Comparison of ENCODE assay signal across 1 cellular context in genomic region chr12:56987551-56988053, GRCh38.
TF ChIP-seq lines count a peak whose summit lies in the region.

No MANE protein-coding gene starts in this region.

TF ChIP-seq in GM12878, 131 proteins besides CTCF, POLR2A, EP300 and RAD21:
- TF ChIP-seq SMAD5 (IDR thresholded peaks at IDR 0.05; ENCODE audit: low read depth) (no peak), YY1 (IDR thresholded peaks at IDR 0.05; ENCODE audit: low read depth, low read length) (peak; percentile 67; the same call in 1 of the 2 replicates), CHD1 (IDR thresholded peaks at IDR 0.05; ENCODE audit: low read depth, low read length) (no peak), ZNF207 (IDR thresholded peaks at IDR 0.05; ENCODE audit: borderline replicate concordance) (no peak), SUPT20H (IDR thresholded peaks at IDR 0.05; ENCODE audit: borderline replicate concordance, control insufficient read depth, low read depth, low read length) (no peak), CREB1 (IDR thresholded peaks at IDR 0.05; ENCODE audit: low read depth) (no peak), PAX5 (IDR thresholded peaks at IDR 0.05; ENCODE audit: borderline replicate concordance, low read depth, low read length) (no peak), HCFC1 (IDR thresholded peaks at IDR 0.05; ENCODE audit: low read length) (no peak), BRCA1 (IDR thresholded peaks at IDR 0.05; ENCODE audit: low read depth, low read length) (no peak), JUNB (IDR thresholded peaks at IDR 0.05) (no peak), ZZZ3 (IDR thresholded peaks at IDR 0.05; ENCODE audit: control insufficient read depth, insufficient read length, low read depth) (no peak), USF1 (IDR thresholded peaks at IDR 0.05; ENCODE audit: borderline replicate concordance, extremely low read length, insufficient read depth, low read depth, low read length) (no peak), BCL3 (IDR thresholded peaks at IDR 0.05; ENCODE audit: borderline replicate concordance, insufficient read depth, low read depth, low read length, poor library complexity, severe bottlenecking) (no peak), EGR1 (IDR thresholded peaks at IDR 0.05; ENCODE audit: borderline replicate concordance in 1 of 2, low read depth in 2 of 2, low read length in 2 of 2) (no peak), HSF1 (IDR thresholded peaks at IDR 0.05; ENCODE audit: low read depth, low read length) (no peak), RUNX3 (IDR thresholded peaks at IDR 0.05; ENCODE audit: low read length) (no peak), RFX5 (IDR thresholded peaks at IDR 0.05; ENCODE audit: low read depth, low read length) (no peak), RELB (IDR thresholded peaks at IDR 0.05; ENCODE audit: low read depth) (no peak), STAT1 (conservative IDR thresholded peaks at IDR 0.05) (no peak), SIX5 (IDR thresholded peaks at IDR 0.05; ENCODE audit: low read depth, low read length, severe bottlenecking) (no peak), E2F4 (IDR thresholded peaks at IDR 0.05; ENCODE audit: low read depth, low read length) (no peak), ZNF274 (IDR thresholded peaks at IDR 0.05; ENCODE audit: insufficient read depth, insufficient read length) (no peak), MEF2A (IDR thresholded peaks at IDR 0.05; ENCODE audit: insufficient read depth, low read depth, low read length) (no peak), BHLHE40 (IDR thresholded peaks at IDR 0.05; ENCODE audit: borderline replicate concordance in 1 of 2, low read depth in 2 of 2, low read length in 1 of 2) (0 out of 4 replicates have a peak, but pooled peaks of 1 of the 2 experiments have one; percentile 9), USF2 (IDR thresholded peaks at IDR 0.05; ENCODE audit: borderline replicate concordance, low read depth, low read length) (no peak), POU2F2 (IDR thresholded peaks at IDR 0.05; ENCODE audit: borderline replicate concordance, low read depth, low read length) (0 out of 3 replicates have a peak, but pooled peaks have one; percentile 9), GATAD2B (conservative IDR thresholded peaks at IDR 0.05; ENCODE audit: low read depth) (no peak), DPF2 (IDR thresholded peaks at IDR 0.05) (no peak), TCF12 (IDR thresholded peaks at IDR 0.05; ENCODE audit: low read depth, low read length) (no peak), EED (IDR thresholded peaks at IDR 0.05; ENCODE audit: low read depth) (peak; percentile 50; the same call in 1 of the 2 replicates), SMC3 (IDR thresholded peaks at IDR 0.05; ENCODE audit: borderline replicate concordance, low read length) (peak; percentile 92), ZBTB33 (IDR thresholded peaks at IDR 0.05) (no peak), MAX (IDR thresholded peaks at IDR 0.05; ENCODE audit: low read depth, low read length) (no peak), TCF3 (IDR thresholded peaks at IDR 0.05; ENCODE audit: borderline replicate concordance, insufficient read depth, low read depth, low read length) (no peak), CBX3 (IDR thresholded peaks at IDR 0.05; ENCODE audit: borderline replicate concordance, low read depth) (no peak), ZNF24 (IDR thresholded peaks at IDR 0.05) (peak; percentile 6; the same call in 1 of the 2 replicates), ATF7 (IDR thresholded peaks at IDR 0.05; ENCODE audit: low read depth) (no peak), PBX3 (IDR thresholded peaks at IDR 0.05; ENCODE audit: insufficient replicate concordance, low read depth, low read length) (no peak), NRF1 (conservative IDR thresholded peaks at IDR 0.05; ENCODE audit: low read depth, low read length) (no peak), ZBED1 (IDR thresholded peaks at IDR 0.05; ENCODE audit: borderline replicate concordance) (no peak), YBX1 (IDR thresholded peaks at IDR 0.05) (no peak), ATF2 (IDR thresholded peaks at IDR 0.05; ENCODE audit: low read length) (no peak), WRNIP1 (IDR thresholded peaks at IDR 0.05; ENCODE audit: borderline replicate concordance, low read depth, low read length) (no peak), GABPA (IDR thresholded peaks at IDR 0.05; ENCODE audit: low read depth) (no peak), NR2C1 (IDR thresholded peaks at IDR 0.05) (no peak), BACH1 (IDR thresholded peaks at IDR 0.05; ENCODE audit: borderline replicate concordance) (no peak), MTA3 (IDR thresholded peaks at IDR 0.05; ENCODE audit: borderline replicate concordance, low read length) (no peak), ZBTB4 (CRISPR knock-in tag; IDR thresholded peaks at IDR 0.05) (no peak), TBL1XR1 (IDR thresholded peaks at IDR 0.05; ENCODE audit: low read depth, low read length) (no peak), TARDBP (IDR thresholded peaks at IDR 0.05; ENCODE audit: borderline replicate concordance) (no peak)
